In genomic region chr21:44024895-44025353, GRCh38 we compare ENCODE assay signal across 8 cellular contexts. TPM values are rescaled to one million over a fixed set of nuclear protein-coding genes. Genes with fewer than 3 reads are reported as not detected.
DNase-seq lines count a peak whose midpoint lies in the region; TF ChIP-seq lines count a peak whose summit lies in the region.

No MANE protein-coding gene starts in this region.

- no peaks in the 10 kb centered on the region for H3F3A ChIP-seq in OCI-LY1 (ENCODE audit: insufficient read depth, low read length)

- H2AFZ ChIP-seq in OCI-LY1 (ENCODE audit: low read length): no peak overlapping the region

- H3K9ac ChIP-seq in OCI-LY1 (ENCODE audit: low read length): no peak overlapping the region; the same call in 1 of the 2 replicates

- TF ChIP-seq CTCF in OCI-LY1 (IDR thresholded peaks at IDR 0.05; ENCODE audit: low read length) (no peak), BE2C (IDR thresholded peaks at IDR 0.05; ENCODE audit: low read depth, low read length) (no peak)

- H3K4me1 ChIP-seq in OCI-LY1 (ENCODE audit: insufficient read depth, low read length, severe bottlenecking) (peaks cover 39% of the 10 kb centered on the region), mesodermal cell (ENCODE audit: control insufficient read depth, insufficient read depth, low read length, poor library complexity, severe bottlenecking) (peaks cover 18% of the 10 kb centered on the region), BE2C (peaks cover 12% of the 10 kb centered on the region)

- no peaks in the 10 kb centered on the region for H4K20me1 ChIP-seq in OCI-LY1 (ENCODE audit: insufficient read depth, low read length)

- H3K4me3 ChIP-seq in OCI-LY1 (ENCODE audit: low read depth, low read length, poor library complexity, severe bottlenecking) (no peak overlapping the region), mesodermal cell (ENCODE audit: extremely low read depth, insufficient read depth, low read length, poor library complexity, severe bottlenecking) (no peak overlapping the region), BE2C (ENCODE audit: low read depth, low read length) (no peak overlapping the region)

- WGBS in mesodermal cell (ENCODE audit: insufficient coverage in 2 of 2), 2 experiments: 80 to 85% methylated on average over 1 to 6 of the region's 8 CpGs

- H3K4me2 ChIP-seq in OCI-LY1 (ENCODE audit: low read length): peak overlapping the region; percentile 10; the same call in 1 of the 2 replicates

- no peaks in the 10 kb centered on the region for H3K9me2 ChIP-seq in OCI-LY1 (ENCODE audit: low read depth, low read length)

- H3K36me3 ChIP-seq in OCI-LY1 (ENCODE audit: insufficient read depth, low read length): peaks cover 13% of the 10 kb centered on the region
- H3K36me3 ChIP-seq in mesodermal cell (ENCODE audit: control insufficient read depth, insufficient read depth, low read length): peaks cover 12% of the 10 kb centered on the region
- peaks cover 3% of the 10 kb centered on the region; the same call in 1 of the 2 replicates for H3K36me3 ChIP-seq in BE2C

- no peaks in the 10 kb centered on the region for H3K9me3 ChIP-seq in OCI-LY1 (ENCODE audit: low read length)
- no peaks in the 10 kb centered on the region for H3K9me3 ChIP-seq in mesodermal cell (ENCODE audit: control insufficient read depth, low read length)
- no peaks in the 10 kb centered on the region for H3K9me3 ChIP-seq in BE2C

- DNase-seq in AG20443 (ENCODE audit: low spot score) (peak; percentile 88), dermis blood vessel endothelial cell (peak; percentile 44), germinal center (ENCODE audit: low spot score) (no peak), BE2C (no peak)
- DNase-seq in activated CD4-positive, CD25-positive, alpha-beta regulatory T cell treated with anti-CD3 and anti-CD28 coated beads, Interleukin-2, amount 50 U/mL, for 72 hours: no peak
- no peak for DNase-seq in stimulated activated CD4-positive, alpha-beta T cell treated with anti-CD3 and anti-CD28 coated beads, Interleukin-15, amount 100 ng/mL, for 24 hours

- H3K27me3 ChIP-seq in OCI-LY1 (ENCODE audit: insufficient read depth, low read length) (no peaks in the 10 kb centered on the region), BE2C (no peaks in the 10 kb centered on the region)

- H3K27ac ChIP-seq in OCI-LY1 (ENCODE audit: low read depth, low read length, poor library complexity, severe bottlenecking) (peak overlapping the region; percentile 62), mesodermal cell (ENCODE audit: low read depth, low read length, severe bottlenecking) (peak overlapping the region; percentile 65)

- peaks cover 94% of the 10 kb centered on the region for H3K79me2 ChIP-seq in OCI-LY1 (ENCODE audit: insufficient read depth, low read length)

RNA-seq across cellular contexts. Expression of gene TRAPPC10, which starts 12.8 kb away (rescaled TPM):
- total RNA-seq in dermis blood vessel endothelial cell: 25.5 and 27.0 TPM in 2 replicates
- polyA plus RNA-seq in mesodermal cell (2013, experiment 1 of 2): 18.1 TPM
- polyA plus RNA-seq in mesodermal cell (2013, experiment 2 of 2): 20.6 TPM
- 36.9 TPM for polyA plus RNA-seq in BE2C (2012; ENCODE audit: insufficient read depth, insufficient read length, low read depth)

Comparison
In these comparisons a context has a peak if more than half of its experiments do, and no peak if none do; other contexts are left out.
1. DNase-seq: peak in AG20443 (single experiment) and dermis blood vessel endothelial cell (single experiment); none in activated CD4-positive, CD25-positive, alpha-beta regulatory T cell treated with anti-CD3 and anti-CD28 coated beads, Interleukin-2, amount 50 U/mL, for 72 hours (single experiment), stimulated activated CD4-positive, alpha-beta T cell treated with anti-CD3 and anti-CD28 coated beads, Interleukin-15, amount 100 ng/mL, for 24 hours (single experiment), germinal center (single experiment) and BE2C (single experiment).